Comparison of ENCODE assay signal across 8 cellular contexts in genomic region chr12:6827437-6827894, GRCh38. TPM values are rescaled to one million over a fixed set of nuclear protein-coding genes. Genes with fewer than 3 reads are reported as not detected.
DNase-seq lines count a peak whose midpoint lies in the region; ATAC-seq and TF ChIP-seq lines count a peak whose summit lies in the region.

No MANE protein-coding gene starts in this region.

- no peaks in the 10 kb centered on the region for H3K9me3 Mint-ChIP-seq in activated T-cell treated with anti-CD3 and anti-CD28 coated beads, Interleukin-2, amount 50 U/mL, for 4 hours
- no peaks in the 10 kb centered on the region for H3K9me3 Mint-ChIP-seq in nephron

- peak; percentile 91 for DNase-seq in AG08396 (ENCODE audit: low spot score)
- peak; percentile 84 for DNase-seq in HEK293T (ENCODE audit: extremely low spot score)
- DNase-seq in NCI-H748 (lab: John Stamatoyannopoulos, UW; ENCODE audit: unreplicated experiment): peak; percentile 84
- DNase-seq in activated T-cell treated with anti-CD3 and anti-CD28 coated beads, Interleukin-2, amount 50 U/mL, for 4 hours: peak; percentile 48
- peak; percentile 73 for DNase-seq in fibroblast of peridontal ligament (ENCODE audit: extremely low read depth)
- DNase-seq in superior temporal gyrus (ENCODE audit: extremely low spot score): peak; percentile 77

- CTCF ChIA-PET in HEK293T (lab: Yijun Ruan, JAX): interaction anchor here (0.6 to 2.0 kb wide), 3 partner anchors 9 to 74 kb away, joined by 3 to 10 read pairs (median 3); partner anchors contain the start of genes MLF2 and PTMS

- TF ChIP-seq CTCF in nephron (IDR thresholded peaks at IDR 0.05; ENCODE audit: unreplicated experiment in 3 of 3): no peak

- no peaks in the 10 kb centered on the region for H3K36me3 Mint-ChIP-seq in activated T-cell treated with anti-CD3 and anti-CD28 coated beads, Interleukin-2, amount 50 U/mL, for 4 hours (ENCODE audit: insufficient read depth)
- H3K36me3 Mint-ChIP-seq in nephron (ENCODE audit: low read depth): peaks cover 21% of the 10 kb centered on the region

- peak overlapping the region; percentile 93 to 96 (median 94) for H3K27ac Mint-ChIP-seq in nephron

- POLR2A ChIA-PET in HEK293T (lab: Yijun Ruan, JAX): interaction anchor here (0.6 to 5.5 kb wide), 14 partner anchors 13 to 290 kb away, joined by 3 to 49 read pairs (median 4); partner anchors contain the start of genes CDCA3, COPS7A, GNB3 and MLF2

- ATAC-seq in activated T-cell treated with anti-CD3 and anti-CD28 coated beads, Interleukin-2, amount 50 U/mL, for 4 hours: no peak
- no peak for ATAC-seq in activated CD4-positive, CD25-positive, alpha-beta regulatory T cell treated with anti-CD3 and anti-CD28 coated beads, Interleukin-2, amount 50 U/mL, for 24 hours

- peak overlapping the region; percentile 50 for H3K4me3 Mint-ChIP-seq in activated T-cell treated with anti-CD3 and anti-CD28 coated beads, Interleukin-2, amount 50 U/mL, for 4 hours
- peak overlapping the region; percentile 81 to 89 (median 88) for H3K4me3 Mint-ChIP-seq in nephron

- H3K4me1 Mint-ChIP-seq in activated T-cell treated with anti-CD3 and anti-CD28 coated beads, Interleukin-2, amount 50 U/mL, for 4 hours (ENCODE audit: low read depth): peaks cover 15% of the 10 kb centered on the region
- peaks cover 50% of the 10 kb centered on the region for H3K4me1 Mint-ChIP-seq in nephron

- H3K27me3 Mint-ChIP-seq in activated T-cell treated with anti-CD3 and anti-CD28 coated beads, Interleukin-2, amount 50 U/mL, for 4 hours (ENCODE audit: low read depth): peaks cover 40% of the 10 kb centered on the region
- peaks cover 3% of the 10 kb centered on the region for H3K27me3 Mint-ChIP-seq in nephron (ENCODE audit: low read depth)

TF ChIP-seq in HEK293T, 16 proteins besides CTCF, POLR2A, EP300 and RAD21:
- TF ChIP-seq L3MBTL2 (conservative IDR thresholded peaks at IDR 0.05) (peak; percentile 45; the same call in 1 of the 2 replicates), FOXK2 (IDR thresholded peaks at IDR 0.05) (no peak)

RNA-seq across cellular contexts. Expression of gene P3H3, which starts 0.7 kb away (rescaled TPM):
- under 1 TPM; 0.63 to 0.98 (median 0.83) TPM for total RNA-seq in activated T-cell treated with anti-CD3 and anti-CD28 coated beads, Interleukin-2, amount 50 U/mL, for 4 hours

RNA-seq across cellular contexts. Expression of gene GPR162, which starts 5.8 kb away (rescaled TPM):
- total RNA-seq in activated T-cell treated with anti-CD3 and anti-CD28 coated beads, Interleukin-2, amount 50 U/mL, for 4 hours: under 1 TPM in 2 of 3 donors, not detected in 1; 0.08 to 0.38 TPM

RNA-seq across cellular contexts. Expression of gene GNB3, which starts 13.3 kb away (rescaled TPM):
- total RNA-seq in activated T-cell treated with anti-CD3 and anti-CD28 coated beads, Interleukin-2, amount 50 U/mL, for 4 hours: under 1 TPM; 0.13 to 0.90 (median 0.38) TPM

RNA-seq across cellular contexts. Expression of gene CDCA3, which starts 23.6 kb away (rescaled TPM):
- 1 to 10 TPM; 1.7 to 4.0 (median 3.1) TPM for total RNA-seq in activated T-cell treated with anti-CD3 and anti-CD28 coated beads, Interleukin-2, amount 50 U/mL, for 4 hours

RNA-seq across cellular contexts. Expression of gene USP5, which starts 24.5 kb away (rescaled TPM):
- total RNA-seq in activated T-cell treated with anti-CD3 and anti-CD28 coated beads, Interleukin-2, amount 50 U/mL, for 4 hours: 100 to 1,000 TPM; 169 to 192 (median 176) TPM
